In the genomic region with DNA sequence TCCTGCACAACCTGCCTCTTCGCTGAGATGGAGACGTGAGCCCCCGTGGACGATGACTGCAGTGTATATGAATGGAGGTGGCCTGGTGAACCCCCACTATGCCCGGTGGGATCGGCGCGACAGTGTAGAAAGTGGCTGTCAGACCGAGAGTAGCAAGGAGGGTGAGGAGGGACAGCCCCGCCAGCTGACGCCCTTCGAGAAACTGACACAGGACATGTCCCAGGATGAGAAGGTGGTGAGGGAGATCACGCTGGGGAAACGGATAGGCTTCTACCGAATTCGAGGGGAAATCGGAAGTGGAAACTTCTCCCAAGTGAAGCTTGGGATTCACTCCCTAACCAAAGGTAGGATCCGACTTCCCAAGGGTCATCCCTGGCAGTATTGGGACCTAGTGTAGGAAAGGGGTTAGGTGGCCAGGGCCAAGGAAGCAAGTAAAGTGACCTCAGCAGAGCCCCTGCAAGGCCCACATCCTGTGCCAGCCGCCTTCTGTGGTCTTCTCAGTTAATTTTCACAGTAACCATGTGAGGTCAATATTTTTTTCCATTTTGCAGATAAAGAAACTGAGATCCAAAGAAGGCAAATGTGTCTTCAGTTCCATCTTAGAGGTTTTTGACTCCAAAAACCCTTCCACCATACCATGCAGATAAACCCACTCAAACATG, we compare ENCODE assay signal across 15 cellular contexts. TPM values are rescaled to one million over a fixed set of nuclear protein-coding genes. Genes with fewer than 3 reads are reported as not detected.
DNase-seq lines count a peak whose midpoint lies in the region; ATAC-seq and TF ChIP-seq lines count a peak whose summit lies in the region.
"Had no signal": no experiment of that assay in that cellular context is flagged by ENCODE, and none has a peak within 500 bp of the region (broad histone marks: within the 10 kb centered on the region; RNA-seq: fewer than 3 reads in every experiment).

No MANE protein-coding gene starts in this region.

- TF ChIP-seq CTCF in OCI-LY3 (IDR thresholded peaks at IDR 0.05; ENCODE audit: low read depth, low read length) (no peak), SK-N-SH (IDR thresholded peaks at IDR 0.05) (no peak)

- H3F3A ChIP-seq in SK-N-SH (replicated peaks; ENCODE audit: insufficient read depth), result no peaks in the 10 kb centered on the region

- no peaks in the 10 kb centered on the region for H3K9me3 ChIP-seq in OCI-LY3 (ENCODE audit: insufficient read depth, low read length)
- H3K9me3 ChIP-seq in SK-N-SH, result no peaks in the 10 kb centered on the region

- H3K79me2 ChIP-seq in OCI-LY3 (ENCODE audit: low read length) (no peaks in the 10 kb centered on the region), SK-N-SH (ENCODE audit: insufficient read depth) (no peaks in the 10 kb centered on the region)

- POLR2A ChIA-PET in SK-N-SH (lab: Yijun Ruan, JAX), result no interaction called here

- WGBS in SK-N-SH (ENCODE audit: low lambda C conversion rate), result 64% methylated on average over 19 of the region's 19 CpGs

- no peak for TF ChIP-seq RAD21 in SK-N-SH (IDR thresholded peaks at IDR 0.05; ENCODE audit: low read length)

- no peaks in the 10 kb centered on the region for H3K36me3 ChIP-seq in OCI-LY3 (replicated peaks; ENCODE audit: low read depth, low read length)
- no peaks in the 10 kb centered on the region for H3K36me3 ChIP-seq in SK-N-SH (replicated peaks in 1 of 2; ENCODE audit: control insufficient read depth in 1 of 2, insufficient read depth in 2 of 2, low read length in 1 of 2)

- CTCF ChIA-PET in SK-N-SH (lab: Yijun Ruan, JAX), result no interaction called here

- H3K27ac ChIP-seq in OCI-LY3 (ENCODE audit: low read length) (peak overlapping the region; percentile 88), SK-N-SH (ENCODE audit: low read depth in 2 of 2, low read length in 1 of 2) (no peak overlapping the region)

- peak overlapping the region; percentile 68 for H3K9ac ChIP-seq in OCI-LY3 (ENCODE audit: low read length)
- H3K9ac ChIP-seq in SK-N-SH, result no peak overlapping the region

- intact Hi-C loops in posterior vena cava (cut with DNase I), result no loop called here

- no peak for TF ChIP-seq EP300 in SK-N-SH (IDR thresholded peaks at IDR 0.05; ENCODE audit: borderline replicate concordance in 1 of 2, low read depth in 1 of 2, low read length in 1 of 2)

- peaks cover 5% of the 10 kb centered on the region for H3K27me3 ChIP-seq in OCI-LY3 (ENCODE audit: low read depth, low read length)
- no peaks in the 10 kb centered on the region; the same call in 1 of the 2 replicates for H3K27me3 ChIP-seq in SK-N-SH (ENCODE audit: insufficient read depth)

- H3K4me1 ChIP-seq in OCI-LY3 (ENCODE audit: low read length), result peaks cover 41% of the 10 kb centered on the region
- no peaks in the 10 kb centered on the region for H3K4me1 ChIP-seq in SK-N-SH (ENCODE audit: control insufficient read depth in 1 of 2, insufficient read depth in 2 of 2, low read depth in 1 of 2, low read length in 1 of 2)

- H2AFZ ChIP-seq in OCI-LY3 (ENCODE audit: low read depth, low read length) (no peak overlapping the region; the same call in 1 of the 2 replicates), SK-N-SH (ENCODE audit: low read depth) (no peak overlapping the region)

- H3K4me3 ChIP-seq in OCI-LY3 (ENCODE audit: low read length) (peak overlapping the region; percentile 74), SK-N-SH (ENCODE audit: low read depth in 2 of 2, low read length in 1 of 2) (no peak overlapping the region)

- H3K4me2 ChIP-seq in OCI-LY3 (ENCODE audit: low read length), result peak overlapping the region; percentile 79
- H3K4me2 ChIP-seq in SK-N-SH, result no peak overlapping the region

- no peaks in the 10 kb centered on the region for H4K20me1 ChIP-seq in OCI-LY3 (ENCODE audit: insufficient read depth, low read length)
- H4K20me1 ChIP-seq in SK-N-SH (ENCODE audit: insufficient read depth), result no peaks in the 10 kb centered on the region

- no peaks in the 10 kb centered on the region for H3K9me2 ChIP-seq in SK-N-SH

- ATAC-seq in GM18517 (IDR thresholded peaks at IDR 0.05; ENCODE audit: unreplicated experiment), result peak; percentile 40
- peak; percentile 48 for ATAC-seq in GM21367 (IDR thresholded peaks at IDR 0.05; ENCODE audit: unreplicated experiment)
- peak; percentile 37 for ATAC-seq in HG02938 (IDR thresholded peaks at IDR 0.05; ENCODE audit: unreplicated experiment)

- DNase-seq in SK-N-SH (no peak), NOMO-1 (lab: John Stamatoyannopoulos, UW; ENCODE audit: unreplicated experiment in 2 of 2) (no peak), posterior vena cava (ENCODE audit: low spot score) (no peak)
- no peak for DNase-seq in stimulated activated naive CD4-positive, alpha-beta T cell treated with Interleukin-2 at 50 U/mL for 16 hours (lab: John Stamatoyannopoulos, UW)
- DNase-seq: activated CD8-positive, alpha-beta memory T cell treated with anti-CD3 and anti-CD28 coated beads, Interleukin-2, amount 50 U/mL, for 4 hours; activated naive CD4-positive, alpha-beta T cell treated with anti-CD3 and anti-CD28 coated beads, Interleukin-2, amount 50 U/mL, for 16 hours; DND-41; effector memory CD4-positive, alpha-beta T cell; small intestine; substantia nigra had no signal

TF ChIP-seq in SK-N-SH, 30 proteins besides CTCF, POLR2A, EP300 and RAD21:
- TF ChIP-seq SMC3 (IDR thresholded peaks at IDR 0.05; ENCODE audit: low read depth, low read length) (no peak), NFIC (IDR thresholded peaks at IDR 0.05; ENCODE audit: borderline replicate concordance) (no peak)
- TF ChIP-seq, protein P1, sequence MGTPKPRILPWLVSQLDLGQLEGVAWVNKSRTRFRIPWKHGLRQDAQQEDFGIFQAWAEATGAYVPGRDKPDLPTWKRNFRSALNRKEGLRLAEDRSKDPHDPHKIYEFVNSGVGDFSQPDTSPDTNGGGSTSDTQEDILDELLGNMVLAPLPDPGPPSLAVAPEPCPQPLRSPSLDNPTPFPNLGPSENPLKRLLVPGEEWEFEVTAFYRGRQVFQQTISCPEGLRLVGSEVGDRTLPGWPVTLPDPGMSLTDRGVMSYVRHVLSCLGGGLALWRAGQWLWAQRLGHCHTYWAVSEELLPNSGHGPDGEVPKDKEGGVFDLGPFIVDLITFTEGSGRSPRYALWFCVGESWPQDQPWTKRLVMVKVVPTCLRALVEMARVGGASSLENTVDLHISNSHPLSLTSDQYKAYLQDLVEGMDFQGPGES (IDR thresholded peaks at IDR 0.05; ENCODE audit: low read depth, low read length), result no peak

RNA-seq across cellular contexts. Expression of a gene that starts 53.8 kb away (rescaled TPM):
- 0.16 and 0.23 TPM in 2 replicates for polyA plus RNA-seq in SK-N-SH (2012; rRNA removed)
- 0.14 and 0.15 TPM in 2 replicates for polyA plus RNA-seq in SK-N-SH (2012; cell fraction: cytosol; rRNA removed)
- 0.11 and 0.13 TPM in 2 replicates for polyA plus RNA-seq in SK-N-SH (2012; cell fraction: nucleus; rRNA removed)
- under 1 TPM; 0.67 to 0.83 TPM for total RNA-seq in posterior vena cava
- total RNA-seq: bronchial epithelial cell had no signal
